Comparison of ENCODE assay signal across 8 cellular contexts in the genomic region with DNA sequence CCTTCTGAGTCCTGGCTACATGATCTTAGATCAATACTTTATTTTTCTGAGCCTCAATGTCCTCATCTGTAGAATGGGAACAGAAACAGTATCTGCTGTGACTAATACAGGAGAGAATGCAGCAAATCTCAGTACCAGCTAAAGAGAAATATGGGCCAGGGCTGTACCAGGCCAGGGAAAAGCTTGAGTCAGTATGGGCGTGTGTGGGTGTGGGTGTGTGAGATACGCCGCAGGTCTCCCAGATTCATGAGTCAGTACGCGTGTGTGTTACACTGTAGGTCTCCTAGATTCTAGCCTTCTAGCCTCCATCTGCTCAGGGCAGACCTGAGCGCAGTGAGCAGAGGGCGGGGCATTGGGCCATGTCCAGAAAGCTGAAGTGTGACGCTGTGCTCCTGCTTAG.
DNase-seq lines count a peak whose midpoint lies in the region; ATAC-seq lines count a peak whose summit lies in the region.

No MANE protein-coding gene starts in this region.

- H3K9me3 Mint-ChIP-seq in activated naive CD8-positive, alpha-beta T cell (ENCODE audit: low read depth) = no peaks in the 10 kb centered on the region

- no peaks in the 10 kb centered on the region for H3K27me3 Mint-ChIP-seq in activated naive CD8-positive, alpha-beta T cell

- H3K36me3 Mint-ChIP-seq in activated naive CD8-positive, alpha-beta T cell = no peaks in the 10 kb centered on the region

- no peak overlapping the region for H3K4me3 Mint-ChIP-seq in activated naive CD8-positive, alpha-beta T cell

- peaks cover 41% of the 10 kb centered on the region for H3K4me1 Mint-ChIP-seq in activated naive CD8-positive, alpha-beta T cell (ENCODE audit: low read depth)

- no peak for ATAC-seq in GM19467 (IDR thresholded peaks at IDR 0.05; ENCODE audit: unreplicated experiment)

- peak; percentile 68 for DNase-seq in activated CD8-positive, alpha-beta memory T cell treated with anti-CD3 and anti-CD28 coated beads, Interleukin-2, amount 50 U/mL, for 48 hours
- no peak for DNase-seq in activated CD8-positive, alpha-beta memory T cell treated with anti-CD3 and anti-CD28 coated beads, Interleukin-2, amount 50 U/mL, for 4 hours
- DNase-seq in hepatic stellate cell (ENCODE audit: low spot score) (peak; percentile 73), stromal cell of bone marrow (ENCODE audit: low read depth) (peak; percentile 49), DMS53 treated with DMSO at 0.1 percent for 48 hours (lab: John Stamatoyannopoulos, UW; ENCODE audit: unreplicated experiment) (no peak), putamen (ENCODE audit: low spot score) (no peak)

- H3K27ac Mint-ChIP-seq in activated naive CD8-positive, alpha-beta T cell = peak overlapping the region; percentile 81

Comparison
In these comparisons a context has a peak if more than half of its experiments do, and no peak if none do; other contexts are left out.
1. DNase-seq: peak in activated CD8-positive, alpha-beta memory T cell treated with anti-CD3 and anti-CD28 coated beads, Interleukin-2, amount 50 U/mL, for 48 hours (single experiment), hepatic stellate cell (single experiment) and stromal cell of bone marrow (single experiment); none in activated CD8-positive, alpha-beta memory T cell treated with anti-CD3 and anti-CD28 coated beads, Interleukin-2, amount 50 U/mL, for 4 hours (single experiment), DMS53 treated with DMSO at 0.1 percent for 48 hours (single experiment) and putamen (single experiment).